Comparison of ENCODE assay signal across 8 cellular contexts in the genomic region with DNA sequence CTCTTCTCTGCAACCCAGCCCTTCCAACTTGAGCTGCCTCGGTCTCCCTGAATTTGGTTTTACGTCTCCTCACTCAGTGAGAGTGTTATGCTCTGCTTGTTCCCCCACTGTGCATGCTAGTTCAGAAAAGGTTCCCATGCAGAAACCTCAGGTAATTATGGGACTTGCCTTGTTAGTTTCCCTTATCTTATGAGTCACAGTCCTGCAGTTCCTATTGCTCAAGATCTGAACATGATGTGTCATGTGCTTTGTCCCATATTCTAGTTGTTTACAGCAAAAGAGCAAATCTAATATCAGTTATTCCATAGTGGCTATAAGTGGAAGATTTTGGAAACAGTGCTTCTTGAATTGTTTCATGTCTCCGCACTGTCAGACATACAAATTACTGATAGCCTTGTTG.
DNase-seq lines count a peak whose midpoint lies in the region; ATAC-seq lines count a peak whose summit lies in the region.

No MANE protein-coding gene starts in this region.

- peak; percentile 26 for DNase-seq in DMS53 (lab: John Stamatoyannopoulos, UW)
- no peak for DNase-seq in DMS53 treated with DMSO at 0.1 percent for 48 hours (lab: John Stamatoyannopoulos, UW; ENCODE audit: unreplicated experiment)
- DNase-seq in SKM-1 treated with dmso at 0.1 percent for 144 hours (lab: John Stamatoyannopoulos, UW; ENCODE audit: unreplicated experiment) = peak; percentile 69
- DNase-seq in NCI-H510A treated with DMSO at 0.1 percent for 48 hours (lab: John Stamatoyannopoulos, UW) = no peak

- ATAC-seq in HG03045 (IDR thresholded peaks at IDR 0.05; ENCODE audit: unreplicated experiment) = peak; percentile 93
- ATAC-seq in HG03457 (IDR thresholded peaks at IDR 0.05; ENCODE audit: unreplicated experiment) = no peak
- ATAC-seq in GM21367 (IDR thresholded peaks at IDR 0.05; ENCODE audit: unreplicated experiment) = no peak

- no peaks in the 10 kb centered on the region for H3K36me3 ChIP-seq in skeletal muscle satellite cell (ENCODE audit: insufficient read depth, low read length)

- peak overlapping the region; percentile 1 for H3K4me2 ChIP-seq in skeletal muscle satellite cell (ENCODE audit: low read length)

- no peaks in the 10 kb centered on the region for H3K9me3 ChIP-seq in skeletal muscle satellite cell (replicated peaks; ENCODE audit: low read length)

- H3K4me1 ChIP-seq in skeletal muscle satellite cell (ENCODE audit: control insufficient read depth, insufficient read depth, low read length) = peaks cover 38% of the 10 kb centered on the region

- H3K4me3 ChIP-seq in skeletal muscle satellite cell (ENCODE audit: low read length) = no peak overlapping the region

- no peaks in the 10 kb centered on the region for H3K27me3 ChIP-seq in skeletal muscle satellite cell (ENCODE audit: control insufficient read depth, insufficient read depth, low read length)

- H3K9ac ChIP-seq in skeletal muscle satellite cell (ENCODE audit: low read depth, low read length) = no peak overlapping the region

Comparison
In these comparisons a context has a peak if more than half of its experiments do, and no peak if none do; other contexts are left out.
1. DNase-seq: peak in DMS53 (single experiment) and SKM-1 treated with dmso at 0.1 percent for 144 hours (single experiment); none in DMS53 treated with DMSO at 0.1 percent for 48 hours (single experiment) and NCI-H510A treated with DMSO at 0.1 percent for 48 hours (single experiment).